In genomic region chr21:15367061-15367626, GRCh38 we compare ENCODE assay signal across 1 cellular context.
TF ChIP-seq lines count a peak whose summit lies in the region.

No MANE protein-coding gene starts in this region.

TF ChIP-seq in H1, 55 proteins besides CTCF, POLR2A, EP300 and RAD21:
- TF ChIP-seq, protein P1, sequence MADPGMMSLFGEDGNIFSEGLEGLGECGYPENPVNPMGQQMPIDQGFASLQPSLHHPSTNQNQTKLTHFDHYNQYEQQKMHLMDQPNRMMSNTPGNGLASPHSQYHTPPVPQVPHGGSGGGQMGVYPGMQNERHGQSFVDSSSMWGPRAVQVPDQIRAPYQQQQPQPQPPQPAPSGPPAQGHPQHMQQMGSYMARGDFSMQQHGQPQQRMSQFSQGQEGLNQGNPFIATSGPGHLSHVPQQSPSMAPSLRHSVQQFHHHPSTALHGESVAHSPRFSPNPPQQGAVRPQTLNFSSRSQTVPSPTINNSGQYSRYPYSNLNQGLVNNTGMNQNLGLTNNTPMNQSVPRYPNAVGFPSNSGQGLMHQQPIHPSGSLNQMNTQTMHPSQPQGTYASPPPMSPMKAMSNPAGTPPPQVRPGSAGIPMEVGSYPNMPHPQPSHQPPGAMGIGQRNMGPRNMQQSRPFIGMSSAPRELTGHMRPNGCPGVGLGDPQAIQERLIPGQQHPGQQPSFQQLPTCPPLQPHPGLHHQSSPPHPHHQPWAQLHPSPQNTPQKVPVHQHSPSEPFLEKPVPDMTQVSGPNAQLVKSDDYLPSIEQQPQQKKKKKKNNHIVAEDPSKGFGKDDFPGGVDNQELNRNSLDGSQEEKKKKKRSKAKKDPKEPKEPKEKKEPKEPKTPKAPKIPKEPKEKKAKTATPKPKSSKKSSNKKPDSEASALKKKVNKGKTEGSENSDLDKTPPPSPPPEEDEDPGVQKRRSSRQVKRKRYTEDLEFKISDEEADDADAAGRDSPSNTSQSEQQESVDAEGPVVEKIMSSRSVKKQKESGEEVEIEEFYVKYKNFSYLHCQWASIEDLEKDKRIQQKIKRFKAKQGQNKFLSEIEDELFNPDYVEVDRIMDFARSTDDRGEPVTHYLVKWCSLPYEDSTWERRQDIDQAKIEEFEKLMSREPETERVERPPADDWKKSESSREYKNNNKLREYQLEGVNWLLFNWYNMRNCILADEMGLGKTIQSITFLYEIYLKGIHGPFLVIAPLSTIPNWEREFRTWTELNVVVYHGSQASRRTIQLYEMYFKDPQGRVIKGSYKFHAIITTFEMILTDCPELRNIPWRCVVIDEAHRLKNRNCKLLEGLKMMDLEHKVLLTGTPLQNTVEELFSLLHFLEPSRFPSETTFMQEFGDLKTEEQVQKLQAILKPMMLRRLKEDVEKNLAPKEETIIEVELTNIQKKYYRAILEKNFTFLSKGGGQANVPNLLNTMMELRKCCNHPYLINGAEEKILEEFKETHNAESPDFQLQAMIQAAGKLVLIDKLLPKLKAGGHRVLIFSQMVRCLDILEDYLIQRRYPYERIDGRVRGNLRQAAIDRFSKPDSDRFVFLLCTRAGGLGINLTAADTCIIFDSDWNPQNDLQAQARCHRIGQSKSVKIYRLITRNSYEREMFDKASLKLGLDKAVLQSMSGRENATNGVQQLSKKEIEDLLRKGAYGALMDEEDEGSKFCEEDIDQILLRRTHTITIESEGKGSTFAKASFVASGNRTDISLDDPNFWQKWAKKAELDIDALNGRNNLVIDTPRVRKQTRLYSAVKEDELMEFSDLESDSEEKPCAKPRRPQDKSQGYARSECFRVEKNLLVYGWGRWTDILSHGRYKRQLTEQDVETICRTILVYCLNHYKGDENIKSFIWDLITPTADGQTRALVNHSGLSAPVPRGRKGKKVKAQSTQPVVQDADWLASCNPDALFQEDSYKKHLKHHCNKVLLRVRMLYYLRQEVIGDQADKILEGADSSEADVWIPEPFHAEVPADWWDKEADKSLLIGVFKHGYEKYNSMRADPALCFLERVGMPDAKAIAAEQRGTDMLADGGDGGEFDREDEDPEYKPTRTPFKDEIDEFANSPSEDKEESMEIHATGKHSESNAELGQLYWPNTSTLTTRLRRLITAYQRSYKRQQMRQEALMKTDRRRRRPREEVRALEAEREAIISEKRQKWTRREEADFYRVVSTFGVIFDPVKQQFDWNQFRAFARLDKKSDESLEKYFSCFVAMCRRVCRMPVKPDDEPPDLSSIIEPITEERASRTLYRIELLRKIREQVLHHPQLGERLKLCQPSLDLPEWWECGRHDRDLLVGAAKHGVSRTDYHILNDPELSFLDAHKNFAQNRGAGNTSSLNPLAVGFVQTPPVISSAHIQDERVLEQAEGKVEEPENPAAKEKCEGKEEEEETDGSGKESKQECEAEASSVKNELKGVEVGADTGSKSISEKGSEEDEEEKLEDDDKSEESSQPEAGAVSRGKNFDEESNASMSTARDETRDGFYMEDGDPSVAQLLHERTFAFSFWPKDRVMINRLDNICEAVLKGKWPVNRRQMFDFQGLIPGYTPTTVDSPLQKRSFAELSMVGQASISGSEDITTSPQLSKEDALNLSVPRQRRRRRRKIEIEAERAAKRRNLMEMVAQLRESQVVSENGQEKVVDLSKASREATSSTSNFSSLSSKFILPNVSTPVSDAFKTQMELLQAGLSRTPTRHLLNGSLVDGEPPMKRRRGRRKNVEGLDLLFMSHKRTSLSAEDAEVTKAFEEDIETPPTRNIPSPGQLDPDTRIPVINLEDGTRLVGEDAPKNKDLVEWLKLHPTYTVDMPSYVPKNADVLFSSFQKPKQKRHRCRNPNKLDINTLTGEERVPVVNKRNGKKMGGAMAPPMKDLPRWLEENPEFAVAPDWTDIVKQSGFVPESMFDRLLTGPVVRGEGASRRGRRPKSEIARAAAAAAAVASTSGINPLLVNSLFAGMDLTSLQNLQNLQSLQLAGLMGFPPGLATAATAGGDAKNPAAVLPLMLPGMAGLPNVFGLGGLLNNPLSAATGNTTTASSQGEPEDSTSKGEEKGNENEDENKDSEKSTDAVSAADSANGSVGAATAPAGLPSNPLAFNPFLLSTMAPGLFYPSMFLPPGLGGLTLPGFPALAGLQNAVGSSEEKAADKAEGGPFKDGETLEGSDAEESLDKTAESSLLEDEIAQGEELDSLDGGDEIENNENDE (IDR thresholded peaks at IDR 0.05; ENCODE audit: insufficient replicate concordance, low read length) = no peak
- TF ChIP-seq NANOG (IDR thresholded peaks at IDR 0.05; ENCODE audit: insufficient read depth, low read depth, low read length, poor library complexity, severe bottlenecking) = peak; percentile 82
- peak; percentile 69 for TF ChIP-seq CREB1 (IDR thresholded peaks at IDR 0.05)
- TF ChIP-seq CTBP2 (IDR thresholded peaks at IDR 0.05; ENCODE audit: borderline replicate concordance, insufficient read depth, insufficient read length, low read length) = no peak
- TF ChIP-seq TEAD4 (IDR thresholded peaks at IDR 0.05; ENCODE audit: low read depth, low read length) = 0 out of 2 replicates have a peak, but pooled peaks have one; percentile 19
- TF ChIP-seq EZH2 (IDR thresholded peaks at IDR 0.05; ENCODE audit: low read depth, low read length, severe bottlenecking) = no peak
- TF ChIP-seq ASH2L (IDR thresholded peaks at IDR 0.05; ENCODE audit: low read length) = peak; percentile 20
- no peak for TF ChIP-seq SIX5 (IDR thresholded peaks at IDR 0.05; ENCODE audit: low read depth, low read length)
